In genomic region chr7:32765185-32765584, GRCh38 we compare ENCODE assay signal across 18 cellular contexts.
"Had no signal": no experiment of that assay in that cellular context is flagged by ENCODE, and none has a peak within 500 bp of the region (broad histone marks: within the 10 kb centered on the region; RNA-seq: fewer than 3 reads in every experiment).

No MANE protein-coding gene starts in this region.

- H3K27me3 ChIP-seq: MG63, Peyer's patch, SJCRH30 had no signal

- H2AFZ ChIP-seq: PC-9 had no signal

- H3K9me3 ChIP-seq: MG63, Peyer's patch, SJCRH30 had no signal

- H3K27ac ChIP-seq: PC-9, Peyer's patch, SJCRH30 had no signal

- H3K4me1 ChIP-seq: Peyer's patch, SJCRH30 had no signal

- H3K36me3 ChIP-seq: MG63, Peyer's patch, SJCRH30 had no signal

- H3K4me2 ChIP-seq: PC-9 had no signal

- ATAC-seq: Right ventricle myocardium inferior, SK-N-SH treated with all-trans-retinoic acid at 6 μM for 48 hours had no signal

- DNase-seq: KG1; MG63; NCI-H1092; NCI-H1417 treated with DMSO at 0.1 percent for 48 hours; NCI-H146; NCI-H1930; NCI-H2081 treated with DMSO at 0.1 percent for 48 hours; NCI-H226; NCI-H510A; NCI-H524 treated with DMSO at 0.1 percent for 48 hours; NCI-H774; NK-92 treated with Interleukin-12 subunit alpha and Interleukin-12 subunit beta, amount 100 ng/mL, for 24 hours; Peyer's patch; T-helper 1 cell had no signal

- H3K4me3 ChIP-seq: MG63, PC-9, Peyer's patch, SJCRH30 had no signal
